17 cellular contexts compared by ENCODE assay signal in genomic region chr10:9781681-9782080, GRCh38.
"Had no signal": no experiment of that assay in that cellular context is flagged by ENCODE, and none has a peak within 500 bp of the region (broad histone marks: within the 10 kb centered on the region; RNA-seq: fewer than 3 reads in every experiment).

No MANE protein-coding gene starts in this region.

- H3K4me1 ChIP-seq: tibial artery had no signal

- DNase-seq: activated CD4-positive, alpha-beta T cell treated with anti-CD3 and anti-CD28 coated beads for 4 hours; activated CD8-positive, alpha-beta memory T cell treated with anti-CD3 and anti-CD28 coated beads, Interleukin-2, amount 50 U/mL, for 4 hours; activated CD8-positive, alpha-beta T cell treated with anti-CD3 and anti-CD28 coated beads for 36 hours; activated effector memory CD4-positive, alpha-beta T cell treated with anti-CD3 and anti-CD28 coated beads, Interleukin-2, amount 50 U/mL, for 16 hours; activated T-cell treated with anti-CD3 and anti-CD28 coated beads, Interleukin-2, amount 50 U/mL, for 48 hours; amniotic stem cell; dorsolateral prefrontal cortex; hypothalamus; stimulated activated CD4-positive, alpha-beta T cell treated with anti-CD3 and anti-CD28 coated beads, Interleukin-4, amount 100 ng/mL, for 1 hour; stimulated activated naive CD4-positive, alpha-beta T cell; T-helper 17 cell; tibial artery had no signal

- H3K36me3 ChIP-seq: cardiac muscle cell, tibial artery had no signal

- H3K27me3 ChIP-seq: cardiac muscle cell, tibial artery had no signal

- H3K9me3 Mint-ChIP-seq: activated CD8-positive, alpha-beta T cell treated with anti-CD3 and anti-CD28 coated beads for 36 hours had no signal

- H3K36me3 Mint-ChIP-seq: activated naive CD4-positive, alpha-beta T cell treated with anti-CD3 and anti-CD28 coated beads, Interleukin-2, amount 50 U/mL, for 24 hours; natural killer cell treated with Interleukin-12 subunit alpha and Interleukin-12 subunit beta and Interleukin-15 and Interleukin-18, amount 100 ng/mL, for 72 hours had no signal

- H3K27ac ChIP-seq: cardiac muscle cell, dorsolateral prefrontal cortex, tibial artery had no signal

- H3K4me3 Mint-ChIP-seq: activated CD8-positive, alpha-beta T cell treated with anti-CD3 and anti-CD28 coated beads for 36 hours; activated naive CD4-positive, alpha-beta T cell treated with anti-CD3 and anti-CD28 coated beads, Interleukin-2, amount 50 U/mL, for 24 hours; natural killer cell treated with Interleukin-12 subunit alpha and Interleukin-12 subunit beta and Interleukin-15 and Interleukin-18, amount 100 ng/mL, for 72 hours; T-helper 17 cell had no signal

- H3K4me1 Mint-ChIP-seq: activated naive CD4-positive, alpha-beta T cell treated with anti-CD3 and anti-CD28 coated beads, Interleukin-2, amount 50 U/mL, for 24 hours; T-helper 17 cell had no signal

- H3K27ac Mint-ChIP-seq: activated CD8-positive, alpha-beta T cell treated with anti-CD3 and anti-CD28 coated beads for 36 hours; activated naive CD4-positive, alpha-beta T cell treated with anti-CD3 and anti-CD28 coated beads, Interleukin-2, amount 50 U/mL, for 24 hours; natural killer cell treated with Interleukin-12 subunit alpha and Interleukin-12 subunit beta and Interleukin-15 and Interleukin-18, amount 100 ng/mL, for 72 hours; T-helper 17 cell had no signal

- FAIRE-seq: endometrium, urothelium cell line had no signal

- H3K4me3 ChIP-seq: cardiac muscle cell, dorsolateral prefrontal cortex, tibial artery had no signal

- H3K9me3 ChIP-seq: tibial artery had no signal

- H3K27me3 Mint-ChIP-seq: activated CD8-positive, alpha-beta T cell treated with anti-CD3 and anti-CD28 coated beads for 36 hours; natural killer cell treated with Interleukin-12 subunit alpha and Interleukin-12 subunit beta and Interleukin-15 and Interleukin-18, amount 100 ng/mL, for 72 hours; T-helper 17 cell had no signal
